8 cellular contexts compared by ENCODE assay signal in the genomic region with DNA sequence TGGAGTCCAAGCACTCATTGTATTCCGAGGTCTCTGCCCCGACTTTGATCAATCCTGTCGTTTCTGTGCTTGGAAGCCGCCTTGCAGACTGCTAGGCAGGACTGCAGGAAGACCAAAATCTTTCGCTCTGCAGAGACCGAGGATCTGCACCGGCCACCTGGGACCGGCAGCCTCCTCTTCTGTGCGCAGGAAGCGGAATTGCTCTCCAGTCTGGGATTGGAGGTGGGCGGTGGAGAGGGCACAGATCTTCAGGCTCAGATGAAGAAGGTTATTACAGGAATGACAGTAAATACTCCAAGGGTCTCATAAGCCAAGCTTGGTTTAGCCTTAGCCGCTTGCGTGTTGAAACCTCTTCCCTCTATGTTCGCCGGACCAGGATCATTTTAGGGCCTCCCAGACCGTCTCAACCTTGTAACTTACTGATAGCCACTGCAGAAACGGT. TPM values are rescaled to one million over a fixed set of nuclear protein-coding genes. Genes with fewer than 3 reads are reported as not detected.
DNase-seq lines count a peak whose midpoint lies in the region; ATAC-seq and TF ChIP-seq lines count a peak whose summit lies in the region.

No MANE protein-coding gene starts in this region.

- H3K4me3 ChIP-seq in NB4 (ENCODE audit: low read depth, low read length) = peak overlapping the region; percentile 85

- ATAC-seq in HG02759 (IDR thresholded peaks at IDR 0.05; ENCODE audit: unreplicated experiment) = no peak

- no peak for TF ChIP-seq POLR2A in NB4 (IDR thresholded peaks at IDR 0.05; ENCODE audit: extremely low read depth, insufficient read length)

- no peak for TF ChIP-seq CTCF in NB4 (IDR thresholded peaks at IDR 0.05; ENCODE audit: low read depth, low read length)

- DNase-seq in DMS 273 (lab: John Stamatoyannopoulos, UW; ENCODE audit: unreplicated experiment) = peak; percentile 63
- no peak for DNase-seq in DMS 273 treated with DMSO at 0.1 percent for 48 hours (lab: John Stamatoyannopoulos, UW)
- peak; percentile 63 for DNase-seq in NB4 (ENCODE audit: low read depth)
- DNase-seq in activated T-helper 1 cell treated with Interleukin-2 at 50 U/mL for 16 hours (ENCODE audit: low read depth) = peak; percentile 1
- peak; percentile 8 for DNase-seq in germinal center (ENCODE audit: low spot score)
- DNase-seq in occipital lobe (lab: John Stamatoyannopoulos, UW) = peak; percentile 43
- DNase-seq in A172 (ENCODE audit: low spot score) = no peak

RNA-seq across cellular contexts. Expression of gene MIA3, which starts 1.0 kb away (rescaled TPM):
- total RNA-seq in occipital lobe = 54.0 TPM
- total RNA-seq in A172 (2014; rRNA removed; shearing (Covaris generic)) = 27.9 and 34.7 TPM in 2 replicates

RNA-seq across cellular contexts. Expression of gene TAF1A, which starts 29.2 kb away (rescaled TPM):
- 27.8 TPM for total RNA-seq in occipital lobe
- 20.6 and 29.2 TPM in 2 replicates for total RNA-seq in A172 (2014; rRNA removed; shearing (Covaris generic))

Comparison
In these comparisons a context has a peak if more than half of its experiments do, and no peak if none do; other contexts are left out.
1. DNase-seq: peak in DMS 273 (single experiment), NB4 (single experiment), activated T-helper 1 cell treated with Interleukin-2 at 50 U/mL for 16 hours (single experiment), germinal center (single experiment) and occipital lobe (single experiment); none in DMS 273 treated with DMSO at 0.1 percent for 48 hours (single experiment) and A172 (single experiment).